Comparison of ENCODE assay signal across 8 cellular contexts in the genomic region with DNA sequence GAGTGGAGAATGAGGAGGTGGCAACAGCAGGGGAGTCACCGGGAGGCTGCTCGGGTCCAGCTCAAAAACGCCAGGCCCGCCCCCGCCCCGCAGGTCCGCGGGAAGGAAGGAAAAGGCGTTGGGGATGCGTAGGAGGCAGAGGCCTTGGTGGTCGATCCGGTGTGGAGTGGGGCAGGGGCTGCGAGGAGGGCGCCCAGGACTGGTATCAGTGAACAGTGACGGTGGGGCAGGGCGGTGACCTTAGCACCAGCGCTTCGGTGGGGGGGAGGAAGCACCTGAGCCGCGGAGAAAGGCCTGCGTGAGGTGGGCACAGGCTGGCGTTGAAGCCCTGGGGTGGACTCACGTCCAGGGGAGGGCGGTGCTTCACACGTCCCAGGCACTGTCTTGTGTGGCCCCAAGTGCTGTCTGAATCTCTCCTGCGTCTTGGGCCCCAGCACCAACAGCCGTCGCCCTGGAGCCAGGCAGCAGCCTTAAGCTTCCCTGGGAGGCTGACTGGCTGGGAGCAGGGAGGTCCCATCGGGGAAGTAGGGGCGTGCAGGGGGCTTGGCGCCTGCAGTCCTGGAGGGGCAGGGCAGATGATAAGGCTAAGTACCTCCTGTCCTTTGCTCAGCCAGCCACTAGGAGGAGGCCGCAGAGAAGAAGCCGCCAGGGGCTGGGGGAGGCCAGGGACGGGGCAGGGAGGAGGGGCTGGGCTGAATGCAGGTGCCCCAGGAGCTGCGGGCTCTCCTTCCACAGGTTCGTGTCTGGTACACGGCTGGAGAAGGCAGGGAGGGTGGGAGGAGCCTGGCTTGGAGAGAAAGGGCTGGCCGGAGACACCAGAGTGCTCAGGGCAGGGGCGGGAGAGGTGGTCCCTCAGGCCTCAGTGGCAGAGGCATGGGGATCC. TPM values are rescaled to one million over a fixed set of nuclear protein-coding genes. Genes with fewer than 3 reads are reported as not detected.
DNase-seq lines count a peak whose midpoint lies in the region; ATAC-seq and TF ChIP-seq lines count a peak whose summit lies in the region.

No MANE protein-coding gene starts in this region.

- no peaks in the 10 kb centered on the region for H3F3A ChIP-seq in Loucy (ENCODE audit: low read depth)

- H3K27ac Mint-ChIP-seq in T-helper 2 cell treated with Interferon-gamma antibody and Interleukin-4, amounts not matched to agents 5 μg/mL and 100 μg/mL, for 36 hours = no peak overlapping the region
- peak overlapping the region; percentile 46 for H3K27ac Mint-ChIP-seq in MCF 10A (ENCODE audit: low read depth, unreplicated experiment)

- H3K9me3 Mint-ChIP-seq in T-helper 2 cell treated with Interferon-gamma antibody and Interleukin-4, amounts not matched to agents 5 μg/mL and 100 μg/mL, for 36 hours = peaks cover 8% of the 10 kb centered on the region
- peaks cover 12% of the 10 kb centered on the region for H3K9me3 Mint-ChIP-seq in MCF 10A (ENCODE audit: unreplicated experiment)

- no peaks in the 10 kb centered on the region for H3K9me3 ChIP-seq in Loucy (ENCODE audit: insufficient read depth, low read depth, low read length)

- H3K27me3 ChIP-seq in Loucy (ENCODE audit: insufficient read depth, low read length, poor library complexity, severe bottlenecking) (no peaks in the 10 kb centered on the region), kidney epithelial cell (ENCODE audit: control insufficient read depth, insufficient read depth, low read length) (no peaks in the 10 kb centered on the region)

- no TSS peak for BruUV-seq in MCF 10A (replicated peaks; lab: Mats Ljungman, UMichigan)

- CTCF ChIA-PET in MCF 10A (lab: Yijun Ruan, JAX) = interaction anchor here (0.6 to 2.8 kb wide), 5 partner anchors 13 to 77 kb away, joined by 3 to 26 read pairs (median 5); partner anchors contain the start of gene CEP170B

- peaks cover 12% of the 10 kb centered on the region for H3K4me1 Mint-ChIP-seq in T-helper 2 cell treated with Interferon-gamma antibody and Interleukin-4, amounts not matched to agents 5 μg/mL and 100 μg/mL, for 36 hours (ENCODE audit: low read depth)
- peaks cover 6% of the 10 kb centered on the region for H3K4me1 Mint-ChIP-seq in MCF 10A (ENCODE audit: insufficient read depth, unreplicated experiment)

- no peak for ATAC-seq in HG03439 (IDR thresholded peaks at IDR 0.05; ENCODE audit: unreplicated experiment)
- no peak for ATAC-seq in HG02763 (IDR thresholded peaks at IDR 0.05; ENCODE audit: unreplicated experiment)

- no peaks in the 10 kb centered on the region for H3K9me2 ChIP-seq in Loucy (replicated peaks; ENCODE audit: low read depth, low read length)

- no peak overlapping the region for H3K9ac ChIP-seq in Loucy (ENCODE audit: low read depth, low read length, poor library complexity, severe bottlenecking)

- POLR2A ChIA-PET in MCF 10A (lab: Yijun Ruan, JAX) = interaction anchor here (0.6 to 1.5 kb wide), 5 partner anchors 27 to 401 kb away, joined by 3 to 7 read pairs (median 3); partner anchors contain the start of gene ZBTB42

- DNase-seq in EL = peak; percentile 34
- DNase-seq in T-helper 2 cell treated with Interferon-gamma antibody and Interleukin-4, amounts not matched to agents 5 μg/mL and 100 μg/mL, for 36 hours (ENCODE audit: low spot score) = peak; percentile 43
- no peak for DNase-seq in MCF 10A (ENCODE audit: unreplicated experiment)
- no peak for DNase-seq in kidney epithelial cell (ENCODE audit: low read depth)
- DNase-seq in stimulated activated CD4-positive, alpha-beta T cell treated with anti-CD3 and anti-CD28 coated beads, Interleukin-4, amount 100 ng/mL, for 48 hours (ENCODE audit: low read depth in 2 of 2) = peak; percentile 43 to 44

- no peaks in the 10 kb centered on the region for H4K20me1 ChIP-seq in Loucy (ENCODE audit: insufficient read depth, low read length, poor library complexity, severe bottlenecking)

- H3K36me3 ChIP-seq in Loucy (ENCODE audit: insufficient read depth, low read length) (no peaks in the 10 kb centered on the region), kidney epithelial cell (ENCODE audit: control insufficient read depth, insufficient read depth, low read length) (no peaks in the 10 kb centered on the region)

- peaks cover 8% of the 10 kb centered on the region for H3K4me1 ChIP-seq in Loucy (ENCODE audit: insufficient read depth, low read length, poor library complexity, severe bottlenecking)

- H3K27me3 Mint-ChIP-seq in T-helper 2 cell treated with Interferon-gamma antibody and Interleukin-4, amounts not matched to agents 5 μg/mL and 100 μg/mL, for 36 hours (ENCODE audit: low read depth) = peaks cover 33% of the 10 kb centered on the region
- H3K27me3 Mint-ChIP-seq in MCF 10A (ENCODE audit: insufficient read depth, unreplicated experiment) = peaks cover 17% of the 10 kb centered on the region

- peaks cover 4% of the 10 kb centered on the region for H3K36me3 Mint-ChIP-seq in T-helper 2 cell treated with Interferon-gamma antibody and Interleukin-4, amounts not matched to agents 5 μg/mL and 100 μg/mL, for 36 hours (ENCODE audit: low read depth)
- H3K36me3 Mint-ChIP-seq in MCF 10A (ENCODE audit: insufficient read depth, unreplicated experiment) = peaks cover 6% of the 10 kb centered on the region

- peak overlapping the region; percentile 65 for H3K4me3 Mint-ChIP-seq in T-helper 2 cell treated with Interferon-gamma antibody and Interleukin-4, amounts not matched to agents 5 μg/mL and 100 μg/mL, for 36 hours
- H3K4me3 Mint-ChIP-seq in MCF 10A (ENCODE audit: unreplicated experiment) = peak overlapping the region; percentile 73

- peak; percentile 56 for TF ChIP-seq CTCF in Loucy (conservative IDR thresholded peaks at IDR 0.05; ENCODE audit: low read length)
- peak; percentile 43 for TF ChIP-seq CTCF in MCF 10A (IDR thresholded peaks at IDR 0.05; ENCODE audit: unreplicated experiment)
- peak; percentile 68 for TF ChIP-seq CTCF in kidney epithelial cell (IDR thresholded peaks at IDR 0.05; ENCODE audit: insufficient read depth, low read length, poor library complexity, severe bottlenecking)

- H3K4me2 ChIP-seq in Loucy (ENCODE audit: low read depth, low read length, poor library complexity, severe bottlenecking) = peak overlapping the region; percentile 58

- H2AFZ ChIP-seq in Loucy (ENCODE audit: low read length) = peak overlapping the region; percentile 69

- H3K4me3 ChIP-seq in Loucy (ENCODE audit: low read length, poor library complexity, severe bottlenecking) (peak overlapping the region; percentile 47), kidney epithelial cell (ENCODE audit: low read depth, low read length) (peak overlapping the region; percentile 36)

- no peaks in the 10 kb centered on the region for H3K79me2 ChIP-seq in Loucy (ENCODE audit: insufficient read depth, low read length)

- intact Hi-C loops in MCF 10A (cut with micrococcal nuclease) = no loop called here

RNA-seq across cellular contexts. Expression of gene ZBTB42, which starts 26.5 kb away (rescaled TPM):
- total RNA-seq in MCF 10A (2022) (1.0 and 1.2 TPM in 2 replicates), kidney epithelial cell (8.4 and 13.8 TPM in 2 replicates)

RNA-seq across cellular contexts. Expression of gene AKT1, which starts 31.9 kb away (rescaled TPM):
- 83.3 and 96.3 TPM in 2 replicates for total RNA-seq in MCF 10A (2022)
- total RNA-seq in kidney epithelial cell = 144 and 159 TPM in 2 replicates

RNA-seq across cellular contexts. Expression of gene CEP170B, which starts 37.7 kb away (rescaled TPM):
- total RNA-seq in MCF 10A (2022) = 61.8 and 77.4 TPM in 2 replicates
- total RNA-seq in kidney epithelial cell = 51.9 and 60.9 TPM in 2 replicates

Comparison
In these comparisons a context has a peak if more than half of its experiments do, and no peak if none do; other contexts are left out.
1. DNase-seq: peak in EL (single experiment), T-helper 2 cell treated with Interferon-gamma antibody and Interleukin-4, amounts not matched to agents 5 μg/mL and 100 μg/mL, for 36 hours (single experiment) and stimulated activated CD4-positive, alpha-beta T cell treated with anti-CD3 and anti-CD28 coated beads, Interleukin-4, amount 100 ng/mL, for 48 hours (2 of 2); none in MCF 10A (single experiment) and kidney epithelial cell (single experiment).
2. Peak in every context shown above with its lines, with median percentiles within 50 percentile points of each other: CTCF ChIP-seq.